In genomic region chr11:33257160-33257896, GRCh38 we compare ENCODE assay signal across 1 cellular context.
TF ChIP-seq lines count a peak whose summit lies in the region.

TSS of gene HIPK3 (plus strand) at chr11:33257381.

TF ChIP-seq in HepG2, 621 proteins besides CTCF, POLR2A, EP300 and RAD21 (continued from another document and continues in another):
- TF ChIP-seq, protein P1, sequence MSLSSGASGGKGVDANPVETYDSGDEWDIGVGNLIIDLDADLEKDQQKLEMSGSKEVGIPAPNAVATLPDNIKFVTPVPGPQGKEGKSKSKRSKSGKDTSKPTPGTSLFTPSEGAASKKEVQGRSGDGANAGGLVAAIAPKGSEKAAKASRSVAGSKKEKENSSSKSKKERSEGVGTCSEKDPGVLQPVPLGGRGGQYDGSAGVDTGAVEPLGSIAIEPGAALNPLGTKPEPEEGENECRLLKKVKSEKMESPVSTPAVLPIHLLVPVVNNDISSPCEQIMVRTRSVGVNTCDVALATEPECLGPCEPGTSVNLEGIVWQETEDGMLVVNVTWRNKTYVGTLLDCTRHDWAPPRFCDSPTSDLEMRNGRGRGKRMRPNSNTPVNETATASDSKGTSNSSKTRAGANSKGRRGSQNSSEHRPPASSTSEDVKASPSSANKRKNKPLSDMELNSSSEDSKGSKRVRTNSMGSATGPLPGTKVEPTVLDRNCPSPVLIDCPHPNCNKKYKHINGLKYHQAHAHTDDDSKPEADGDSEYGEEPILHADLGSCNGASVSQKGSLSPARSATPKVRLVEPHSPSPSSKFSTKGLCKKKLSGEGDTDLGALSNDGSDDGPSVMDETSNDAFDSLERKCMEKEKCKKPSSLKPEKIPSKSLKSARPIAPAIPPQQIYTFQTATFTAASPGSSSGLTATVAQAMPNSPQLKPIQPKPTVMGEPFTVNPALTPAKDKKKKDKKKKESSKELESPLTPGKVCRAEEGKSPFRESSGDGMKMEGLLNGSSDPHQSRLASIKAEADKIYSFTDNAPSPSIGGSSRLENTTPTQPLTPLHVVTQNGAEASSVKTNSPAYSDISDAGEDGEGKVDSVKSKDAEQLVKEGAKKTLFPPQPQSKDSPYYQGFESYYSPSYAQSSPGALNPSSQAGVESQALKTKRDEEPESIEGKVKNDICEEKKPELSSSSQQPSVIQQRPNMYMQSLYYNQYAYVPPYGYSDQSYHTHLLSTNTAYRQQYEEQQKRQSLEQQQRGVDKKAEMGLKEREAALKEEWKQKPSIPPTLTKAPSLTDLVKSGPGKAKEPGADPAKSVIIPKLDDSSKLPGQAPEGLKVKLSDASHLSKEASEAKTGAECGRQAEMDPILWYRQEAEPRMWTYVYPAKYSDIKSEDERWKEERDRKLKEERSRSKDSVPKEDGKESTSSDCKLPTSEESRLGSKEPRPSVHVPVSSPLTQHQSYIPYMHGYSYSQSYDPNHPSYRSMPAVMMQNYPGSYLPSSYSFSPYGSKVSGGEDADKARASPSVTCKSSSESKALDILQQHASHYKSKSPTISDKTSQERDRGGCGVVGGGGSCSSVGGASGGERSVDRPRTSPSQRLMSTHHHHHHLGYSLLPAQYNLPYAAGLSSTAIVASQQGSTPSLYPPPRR (CRISPR knock-in tag; IDR thresholded peaks at IDR 0.05; ENCODE audit: borderline replicate concordance), result peak; percentile 33; the same call in 1 of the 2 replicates
- TF ChIP-seq ZNF124 (CRISPR knock-in tag; IDR thresholded peaks at IDR 0.05), result 0 out of 2 replicates have a peak, but pooled peaks have one; percentile 56
- TF ChIP-seq SP4 (CRISPR knock-in tag; IDR thresholded peaks at IDR 0.05), result 0 out of 2 replicates have a peak, but pooled peaks have one; percentile 14
- TF ChIP-seq, protein P2, sequence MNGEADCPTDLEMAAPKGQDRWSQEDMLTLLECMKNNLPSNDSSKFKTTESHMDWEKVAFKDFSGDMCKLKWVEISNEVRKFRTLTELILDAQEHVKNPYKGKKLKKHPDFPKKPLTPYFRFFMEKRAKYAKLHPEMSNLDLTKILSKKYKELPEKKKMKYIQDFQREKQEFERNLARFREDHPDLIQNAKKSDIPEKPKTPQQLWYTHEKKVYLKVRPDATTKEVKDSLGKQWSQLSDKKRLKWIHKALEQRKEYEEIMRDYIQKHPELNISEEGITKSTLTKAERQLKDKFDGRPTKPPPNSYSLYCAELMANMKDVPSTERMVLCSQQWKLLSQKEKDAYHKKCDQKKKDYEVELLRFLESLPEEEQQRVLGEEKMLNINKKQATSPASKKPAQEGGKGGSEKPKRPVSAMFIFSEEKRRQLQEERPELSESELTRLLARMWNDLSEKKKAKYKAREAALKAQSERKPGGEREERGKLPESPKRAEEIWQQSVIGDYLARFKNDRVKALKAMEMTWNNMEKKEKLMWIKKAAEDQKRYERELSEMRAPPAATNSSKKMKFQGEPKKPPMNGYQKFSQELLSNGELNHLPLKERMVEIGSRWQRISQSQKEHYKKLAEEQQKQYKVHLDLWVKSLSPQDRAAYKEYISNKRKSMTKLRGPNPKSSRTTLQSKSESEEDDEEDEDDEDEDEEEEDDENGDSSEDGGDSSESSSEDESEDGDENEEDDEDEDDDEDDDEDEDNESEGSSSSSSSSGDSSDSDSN (CRISPR knock-in tag; IDR thresholded peaks at IDR 0.05), result peak; percentile 77
- no peak for TF ChIP-seq TFDP1 (CRISPR knock-in tag; IDR thresholded peaks at IDR 0.05; ENCODE audit: borderline replicate concordance)
- TF ChIP-seq ZNF383 (CRISPR knock-in tag; IDR thresholded peaks at IDR 0.05; ENCODE audit: borderline replicate concordance), result no peak
- TF ChIP-seq ZNF564 (CRISPR knock-in tag; IDR thresholded peaks at IDR 0.05), result no peak; the same call in none of the 2 replicates
- TF ChIP-seq ZSCAN20 (CRISPR knock-in tag; IDR thresholded peaks at IDR 0.05; ENCODE audit: borderline replicate concordance), result peak; percentile 46; the same call in 1 of the 2 replicates
- TF ChIP-seq CENPT (CRISPR knock-in tag; IDR thresholded peaks at IDR 0.05; ENCODE audit: low read depth), result no peak
- peak; percentile 53; the same call in 1 of the 2 replicates for TF ChIP-seq HOXD1 (CRISPR knock-in tag; IDR thresholded peaks at IDR 0.05)
- TF ChIP-seq, protein P3, sequence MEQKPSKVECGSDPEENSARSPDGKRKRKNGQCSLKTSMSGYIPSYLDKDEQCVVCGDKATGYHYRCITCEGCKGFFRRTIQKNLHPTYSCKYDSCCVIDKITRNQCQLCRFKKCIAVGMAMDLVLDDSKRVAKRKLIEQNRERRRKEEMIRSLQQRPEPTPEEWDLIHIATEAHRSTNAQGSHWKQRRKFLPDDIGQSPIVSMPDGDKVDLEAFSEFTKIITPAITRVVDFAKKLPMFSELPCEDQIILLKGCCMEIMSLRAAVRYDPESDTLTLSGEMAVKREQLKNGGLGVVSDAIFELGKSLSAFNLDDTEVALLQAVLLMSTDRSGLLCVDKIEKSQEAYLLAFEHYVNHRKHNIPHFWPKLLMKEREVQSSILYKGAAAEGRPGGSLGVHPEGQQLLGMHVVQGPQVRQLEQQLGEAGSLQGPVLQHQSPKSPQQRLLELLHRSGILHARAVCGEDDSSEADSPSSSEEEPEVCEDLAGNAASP (CRISPR knock-in tag; IDR thresholded peaks at IDR 0.05; ENCODE audit: borderline replicate concordance), result no peak; the same call in 1 of the 2 replicates
- no peak; the same call in none of the 2 replicates for TF ChIP-seq SALL2 (CRISPR knock-in tag; IDR thresholded peaks at IDR 0.05)
- no peak for TF ChIP-seq ZNF781 (CRISPR knock-in tag; IDR thresholded peaks at IDR 0.05; ENCODE audit: borderline replicate concordance, not compliant biosample characterization)
- TF ChIP-seq CEBPG (CRISPR knock-in tag; IDR thresholded peaks at IDR 0.05), result no peak
- TF ChIP-seq ZNF790 (CRISPR knock-in tag; IDR thresholded peaks at IDR 0.05; ENCODE audit: borderline replicate concordance), result 0 out of 2 replicates have a peak, but pooled peaks have one; percentile 11
- TF ChIP-seq ZFYVE20 (CRISPR knock-in tag; IDR thresholded peaks at IDR 0.05; ENCODE audit: borderline replicate concordance, low read depth), result no peak
- TF ChIP-seq, protein P4, sequence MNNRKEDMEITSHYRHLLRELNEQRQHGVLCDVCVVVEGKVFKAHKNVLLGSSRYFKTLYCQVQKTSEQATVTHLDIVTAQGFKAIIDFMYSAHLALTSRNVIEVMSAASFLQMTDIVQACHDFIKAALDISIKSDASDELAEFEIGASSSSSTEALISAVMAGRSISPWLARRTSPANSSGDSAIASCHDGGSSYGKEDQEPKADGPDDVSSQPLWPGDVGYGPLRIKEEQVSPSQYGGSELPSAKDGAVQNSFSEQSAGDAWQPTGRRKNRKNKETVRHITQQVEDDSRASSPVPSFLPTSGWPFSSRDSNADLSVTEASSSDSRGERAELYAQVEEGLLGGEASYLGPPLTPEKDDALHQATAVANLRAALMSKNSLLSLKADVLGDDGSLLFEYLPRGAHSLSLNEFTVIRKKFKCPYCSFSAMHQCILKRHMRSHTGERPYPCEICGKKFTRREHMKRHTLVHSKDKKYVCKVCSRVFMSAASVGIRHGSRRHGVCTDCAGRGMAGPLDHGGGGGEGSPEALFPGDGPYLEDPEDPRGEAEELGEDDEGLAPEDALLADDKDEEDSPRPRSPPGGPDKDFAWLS (CRISPR knock-in tag; IDR thresholded peaks at IDR 0.05; ENCODE audit: borderline replicate concordance), result 0 out of 2 replicates have a peak, but pooled peaks have one; percentile 5
- no peak for TF ChIP-seq TCF12 (IDR thresholded peaks at IDR 0.05)
- 0 out of 2 replicates have a peak, but pooled peaks have one; percentile 19 for TF ChIP-seq TCF12 (CRISPR knock-in tag; IDR thresholded peaks at IDR 0.05)
- TF ChIP-seq NFYC (CRISPR knock-in tag; IDR thresholded peaks at IDR 0.05), result no peak
- TF ChIP-seq DZIP1 (CRISPR knock-in tag; IDR thresholded peaks at IDR 0.05), result no peak
- TF ChIP-seq, protein P5, sequence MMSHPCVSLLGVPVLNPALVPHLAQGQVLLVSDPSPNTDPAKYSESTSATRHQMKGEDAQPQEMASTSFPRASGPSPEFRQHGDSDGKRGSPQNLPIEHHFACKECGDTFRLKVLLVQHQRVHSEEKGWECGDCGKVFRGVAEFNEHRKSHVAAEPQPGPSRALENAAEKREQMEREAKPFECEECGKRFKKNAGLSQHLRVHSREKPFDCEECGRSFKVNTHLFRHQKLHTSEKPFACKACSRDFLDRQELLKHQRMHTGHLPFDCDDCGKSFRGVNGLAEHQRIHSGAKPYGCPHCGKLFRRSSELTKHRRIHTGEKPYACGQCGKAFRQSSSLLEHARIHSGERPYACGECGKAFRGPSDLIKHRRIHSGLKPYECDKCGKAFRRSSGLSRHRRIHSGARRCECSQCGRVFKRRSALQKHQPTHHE (CRISPR knock-in tag; IDR thresholded peaks at IDR 0.05; ENCODE audit: borderline replicate concordance), result no peak
- TF ChIP-seq ZSCAN29 (CRISPR knock-in tag; conservative IDR thresholded peaks at IDR 0.05), result no peak
- TF ChIP-seq ZNF205 (CRISPR knock-in tag; IDR thresholded peaks at IDR 0.05), result 0 out of 2 replicates have a peak, but pooled peaks have one; percentile 68
- TF ChIP-seq SMC3 (IDR thresholded peaks at IDR 0.05; ENCODE audit: low read length), result no peak
- TF ChIP-seq ZNF44 (CRISPR knock-in tag; IDR thresholded peaks at IDR 0.05), result no peak
- peak; percentile 33; the same call in 1 of the 2 replicates for TF ChIP-seq YEATS4 (CRISPR knock-in tag; IDR thresholded peaks at IDR 0.05; ENCODE audit: borderline replicate concordance)
- TF ChIP-seq ZMYM3 (CRISPR knock-in tag; IDR thresholded peaks at IDR 0.05), result no peak
- TF ChIP-seq TOE1 (CRISPR knock-in tag; IDR thresholded peaks at IDR 0.05), result no peak
- 0 out of 2 replicates have a peak, but pooled peaks have one; percentile 41 for TF ChIP-seq ZNF160 (CRISPR knock-in tag; IDR thresholded peaks at IDR 0.05)
- TF ChIP-seq, protein P6, sequence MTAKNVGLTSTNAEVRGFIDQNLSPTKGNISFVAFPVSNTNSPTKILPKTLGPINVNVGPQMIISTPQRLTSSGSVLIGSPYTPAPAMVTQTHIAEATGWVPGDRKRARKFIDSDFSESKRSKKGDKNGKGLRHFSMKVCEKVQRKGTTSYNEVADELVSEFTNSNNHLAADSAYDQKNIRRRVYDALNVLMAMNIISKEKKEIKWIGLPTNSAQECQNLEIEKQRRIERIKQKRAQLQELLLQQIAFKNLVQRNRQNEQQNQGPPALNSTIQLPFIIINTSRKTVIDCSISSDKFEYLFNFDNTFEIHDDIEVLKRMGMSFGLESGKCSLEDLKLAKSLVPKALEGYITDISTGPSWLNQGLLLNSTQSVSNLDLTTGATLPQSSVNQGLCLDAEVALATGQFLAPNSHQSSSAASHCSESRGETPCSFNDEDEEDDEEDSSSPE (CRISPR knock-in tag; IDR thresholded peaks at IDR 0.05), result 0 out of 2 replicates have a peak, but pooled peaks have one; percentile 4
- no peak for TF ChIP-seq ONECUT2 (CRISPR knock-in tag; IDR thresholded peaks at IDR 0.05)
- TF ChIP-seq ZNF503 (CRISPR knock-in tag; IDR thresholded peaks at IDR 0.05), result no peak
- TF ChIP-seq NONO (IDR thresholded peaks at IDR 0.05), result no peak
- TF ChIP-seq NONO (CRISPR knock-in tag; conservative IDR thresholded peaks at IDR 0.05), result no peak
- TF ChIP-seq ZNF83 (CRISPR knock-in tag; IDR thresholded peaks at IDR 0.05; ENCODE audit: borderline replicate concordance), result 0 out of 2 replicates have a peak, but pooled peaks have one; percentile 52
- no peak for TF ChIP-seq SNRNP70 (IDR thresholded peaks at IDR 0.05; ENCODE audit: low read depth, low read length)
- TF ChIP-seq ATF3 (CRISPR knock-in tag; IDR thresholded peaks at IDR 0.05), result no peak
- 0 out of 2 replicates have a peak, but pooled peaks have one; percentile 29 for TF ChIP-seq E2F5 (CRISPR knock-in tag; conservative IDR thresholded peaks at IDR 0.05)
- no peak for TF ChIP-seq SMARCE1 (IDR thresholded peaks at IDR 0.05; ENCODE audit: borderline replicate concordance)
